ENCODE assay signal across 8 cellular contexts in the genomic region with DNA sequence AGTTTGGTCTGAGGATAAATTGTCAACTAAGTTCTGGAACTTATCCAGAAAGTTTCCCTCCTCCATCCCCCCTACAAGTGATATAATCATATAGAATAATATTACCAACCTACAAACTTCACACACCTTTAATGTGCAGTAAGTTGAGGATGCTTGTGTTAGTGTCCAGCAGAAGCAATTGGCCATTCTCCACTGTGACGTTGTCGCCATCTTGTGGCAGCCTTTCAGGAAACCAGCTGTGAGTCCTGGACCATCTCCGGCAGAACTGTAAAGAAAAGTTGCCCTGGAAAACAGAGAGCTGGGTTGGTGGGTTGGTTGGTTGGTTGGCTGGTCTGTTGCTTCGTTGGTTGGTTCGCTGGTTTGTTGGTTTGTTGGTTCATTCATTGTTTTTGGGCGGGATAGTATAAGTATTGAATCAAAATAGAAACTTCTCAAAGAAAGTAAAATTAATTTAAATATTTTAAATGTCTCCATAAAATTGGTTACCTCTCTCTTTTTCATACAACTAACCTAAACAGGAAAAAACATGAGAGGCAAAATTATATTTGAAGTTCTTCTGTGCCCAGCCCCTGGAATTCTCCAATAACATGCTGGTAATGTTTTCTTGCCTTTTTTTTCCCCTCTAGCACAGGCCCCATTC.
A peak's percentile ranks its signal among the peaks of the same experiment; 100 is the strongest.
DNase-seq lines count a peak whose midpoint lies in the region; ATAC-seq, FAIRE-seq and TF ChIP-seq lines count a peak whose summit lies in the region.

No MANE protein-coding gene starts in this region.

- peak; percentile 80 for ATAC-seq in HG02678 (IDR thresholded peaks at IDR 0.05; ENCODE audit: unreplicated experiment)
- peak; percentile 72 for ATAC-seq in esophagus mucosa
- no peak for ATAC-seq in naive B cell (ENCODE audit: low read depth in 2 of 2)

- no peak overlapping the region for H3K4me3 ChIP-seq in AG09309 (ENCODE audit: control insufficient read depth, low read depth, low read length)

- peak; percentile 13 for DNase-seq in AG09309 (ENCODE audit: low read depth)
- DNase-seq in GM12891 (ENCODE audit: insufficient read length, low spot score) = peak; percentile 8
- DNase-seq in NCI-H128 (lab: John Stamatoyannopoulos, UW; ENCODE audit: unreplicated experiment) = peak; percentile 25
- DNase-seq in T-helper 2 cell treated with Interferon-gamma antibody and Interleukin-4, amounts not matched to agents 5 μg/mL and 100 μg/mL, for 36 hours (ENCODE audit: low spot score) = peak; percentile 27
- DNase-seq in naive B cell = peak; percentile 0
- DNase-seq in urothelium cell line (ENCODE audit: low spot score) = peak; percentile 79

- peak; percentile 72 for FAIRE-seq in GM12891 (lab: Jason Lieb, UNC)
- FAIRE-seq in urothelium cell line (lab: Jason Lieb, UNC) = peak; percentile 83

- H3K27ac Mint-ChIP-seq in T-helper 2 cell treated with Interferon-gamma antibody and Interleukin-4, amounts not matched to agents 5 μg/mL and 100 μg/mL, for 36 hours = no peak overlapping the region
- no peak overlapping the region for H3K27ac Mint-ChIP-seq in naive B cell

- H3K36me3 Mint-ChIP-seq in T-helper 2 cell treated with Interferon-gamma antibody and Interleukin-4, amounts not matched to agents 5 μg/mL and 100 μg/mL, for 36 hours (ENCODE audit: low read depth) = no peaks in the 10 kb centered on the region
- H3K36me3 Mint-ChIP-seq in naive B cell = no peaks in the 10 kb centered on the region

- peak; percentile 83 for TF ChIP-seq CTCF in AG09309 (IDR thresholded peaks at IDR 0.05; ENCODE audit: control insufficient read depth, insufficient read depth, low read depth, low read length, missing control alignments)

- peaks cover 2% of the 10 kb centered on the region for H3K27me3 Mint-ChIP-seq in T-helper 2 cell treated with Interferon-gamma antibody and Interleukin-4, amounts not matched to agents 5 μg/mL and 100 μg/mL, for 36 hours (ENCODE audit: low read depth)
- H3K27me3 Mint-ChIP-seq in naive B cell = peaks cover 4 to 18% (median 13%) of the 10 kb centered on the region in 3 donors

- no peaks in the 10 kb centered on the region for H3K4me1 Mint-ChIP-seq in T-helper 2 cell treated with Interferon-gamma antibody and Interleukin-4, amounts not matched to agents 5 μg/mL and 100 μg/mL, for 36 hours (ENCODE audit: low read depth)
- H3K4me1 Mint-ChIP-seq in naive B cell = no peaks in the 10 kb centered on the region

- no peak for TF ChIP-seq POLR2A in GM12891 (IDR thresholded peaks at IDR 0.05; ENCODE audit: low read depth, low read length)

- no peak overlapping the region for H3K4me3 Mint-ChIP-seq in T-helper 2 cell treated with Interferon-gamma antibody and Interleukin-4, amounts not matched to agents 5 μg/mL and 100 μg/mL, for 36 hours
- H3K4me3 Mint-ChIP-seq in naive B cell = no peak overlapping the region

- no peaks in the 10 kb centered on the region for H3K9me3 Mint-ChIP-seq in T-helper 2 cell treated with Interferon-gamma antibody and Interleukin-4, amounts not matched to agents 5 μg/mL and 100 μg/mL, for 36 hours
- H3K9me3 Mint-ChIP-seq in naive B cell = peaks cover 0 to 2% (median 0%) of the 10 kb centered on the region in 7 donors

TF ChIP-seq in GM12891, 5 proteins besides CTCF, POLR2A, EP300 and RAD21:
- TF ChIP-seq POU2F2 (IDR thresholded peaks at IDR 0.05; ENCODE audit: low read depth, low read length) (no peak), POLR2AphosphoS5 (IDR thresholded peaks at IDR 0.05; ENCODE audit: low read depth, low read length) (no peak), TAF1 (IDR thresholded peaks at IDR 0.05; ENCODE audit: low read depth, low read length) (no peak), SPI1 (IDR thresholded peaks at IDR 0.05; ENCODE audit: low read depth, low read length) (no peak), PAX5 (IDR thresholded peaks at IDR 0.05; ENCODE audit: insufficient read depth, low read length, severe bottlenecking) (no peak)
TF ChIP-seq in GM12891: peak in this region for 0.

Comparison
In these comparisons a context has a peak if more than half of its experiments do, and no peak if none do; other contexts are left out.
1. DNase-seq: peak in every context shown above with its lines; median percentile 79 in urothelium cell line; 27 in T-helper 2 cell treated with Interferon-gamma antibody and Interleukin-4, amounts not matched to agents 5 μg/mL and 100 μg/mL, for 36 hours; 25 in NCI-H128; 13 in AG09309; 8 in GM12891; 0 in naive B cell.
2. ATAC-seq: peak in HG02678 (single experiment) and esophagus mucosa (single experiment); none in naive B cell (0 of 2).